ENCODE assay signal across 8 cellular contexts in genomic region chr16:53433509-53433908, GRCh38. TPM values are rescaled to one million over a fixed set of nuclear protein-coding genes. Genes with fewer than 3 reads are reported as not detected.
DNase-seq lines count a peak whose midpoint lies in the region; ATAC-seq and TF ChIP-seq lines count a peak whose summit lies in the region.

No MANE protein-coding gene starts in this region.

- H4K20me1 ChIP-seq in BLaER1 (peaks cover 39% of the 10 kb centered on the region), Loucy (ENCODE audit: insufficient read depth, low read length, poor library complexity, severe bottlenecking) (peaks cover 26% of the 10 kb centered on the region)

- no peak for TF ChIP-seq CTCF in Loucy (conservative IDR thresholded peaks at IDR 0.05; ENCODE audit: low read length)

- peaks cover 9% of the 10 kb centered on the region for H3K9me3 Mint-ChIP-seq in dendritic cell treated with granulocyte-macrophage colony-stimulating factor and Interleukin-4, amounts not matched to agents 40 ng/mL and 50 ng/mL, for 4 days
- H3K9me3 Mint-ChIP-seq in natural killer cell treated with Interleukin-12 subunit alpha and Interleukin-12 subunit beta and Interleukin-15 and Interleukin-18, amount 100 ng/mL, for 72 hours, result no peaks in the 10 kb centered on the region

- peak overlapping the region; percentile 82 for H3K4me2 ChIP-seq in BLaER1
- peak overlapping the region; percentile 83 for H3K4me2 ChIP-seq in Loucy (ENCODE audit: low read depth, low read length, poor library complexity, severe bottlenecking)

- peak overlapping the region; percentile 97 for H3K4me3 Mint-ChIP-seq in dendritic cell treated with granulocyte-macrophage colony-stimulating factor and Interleukin-4, amounts not matched to agents 40 ng/mL and 50 ng/mL, for 4 days
- peak overlapping the region; percentile 82 for H3K4me3 Mint-ChIP-seq in natural killer cell treated with Interleukin-12 subunit alpha and Interleukin-12 subunit beta and Interleukin-15 and Interleukin-18, amount 100 ng/mL, for 72 hours

- peaks cover 6% of the 10 kb centered on the region for H3K27me3 Mint-ChIP-seq in dendritic cell treated with granulocyte-macrophage colony-stimulating factor and Interleukin-4, amounts not matched to agents 40 ng/mL and 50 ng/mL, for 4 days
- no peaks in the 10 kb centered on the region for H3K27me3 Mint-ChIP-seq in natural killer cell treated with Interleukin-12 subunit alpha and Interleukin-12 subunit beta and Interleukin-15 and Interleukin-18, amount 100 ng/mL, for 72 hours

- H3K27ac Mint-ChIP-seq in dendritic cell treated with granulocyte-macrophage colony-stimulating factor and Interleukin-4, amounts not matched to agents 40 ng/mL and 50 ng/mL, for 4 days, result peak overlapping the region; percentile 97
- peak overlapping the region; percentile 95 to 99 for H3K27ac Mint-ChIP-seq in natural killer cell treated with Interleukin-12 subunit alpha and Interleukin-12 subunit beta and Interleukin-15 and Interleukin-18, amount 100 ng/mL, for 72 hours

- peak overlapping the region; percentile 96; the same call in 1 of the 2 replicates for H3K9ac ChIP-seq in BLaER1
- H3K9ac ChIP-seq in Loucy (ENCODE audit: low read depth, low read length, poor library complexity, severe bottlenecking), result no peak overlapping the region

- H3K4me3 ChIP-seq in BLaER1, result peak overlapping the region; percentile 94
- H3K4me3 ChIP-seq in Loucy (ENCODE audit: low read length, poor library complexity, severe bottlenecking), result peak overlapping the region; percentile 94

- peaks cover 40% of the 10 kb centered on the region for H3K79me2 ChIP-seq in Loucy (ENCODE audit: insufficient read depth, low read length)

- H3K27me3 ChIP-seq in BLaER1, result no peaks in the 10 kb centered on the region
- peaks cover 14% of the 10 kb centered on the region for H3K27me3 ChIP-seq in Loucy (ENCODE audit: insufficient read depth, low read length, poor library complexity, severe bottlenecking)

- H3K9me2 ChIP-seq in Loucy (replicated peaks; ENCODE audit: low read depth, low read length), result no peaks in the 10 kb centered on the region

- ATAC-seq in natural killer cell treated with Interleukin-12 subunit alpha and Interleukin-12 subunit beta and Interleukin-15 and Interleukin-18, amount 100 ng/mL, for 72 hours, result no peak
- no peak for ATAC-seq in HG03139 (IDR thresholded peaks at IDR 0.05; ENCODE audit: unreplicated experiment)

- peaks cover 19% of the 10 kb centered on the region for H3K4me1 ChIP-seq in BLaER1
- H3K4me1 ChIP-seq in Loucy (ENCODE audit: insufficient read depth, low read length, poor library complexity, severe bottlenecking), result peaks cover 18% of the 10 kb centered on the region

- peak overlapping the region; percentile 96 for H2AFZ ChIP-seq in Loucy (ENCODE audit: low read length)

- H3K27ac ChIP-seq in BLaER1, result no peak overlapping the region; the same call in 1 of the 2 replicates
- H3K27ac ChIP-seq in caudate nucleus (ENCODE audit: low read depth, low read length), result no peak overlapping the region

- peaks cover 15% of the 10 kb centered on the region for H3K4me1 Mint-ChIP-seq in dendritic cell treated with granulocyte-macrophage colony-stimulating factor and Interleukin-4, amounts not matched to agents 40 ng/mL and 50 ng/mL, for 4 days (ENCODE audit: low read depth)
- peaks cover 27 to 33% of the 10 kb centered on the region in 2 donors for H3K4me1 Mint-ChIP-seq in natural killer cell treated with Interleukin-12 subunit alpha and Interleukin-12 subunit beta and Interleukin-15 and Interleukin-18, amount 100 ng/mL, for 72 hours (ENCODE audit: low read depth in 2 of 2)

- peaks cover 9% of the 10 kb centered on the region for H3K36me3 ChIP-seq in BLaER1
- no peaks in the 10 kb centered on the region for H3K36me3 ChIP-seq in Loucy (ENCODE audit: insufficient read depth, low read length)

- H3K9me3 ChIP-seq in BLaER1 (no peaks in the 10 kb centered on the region), Loucy (ENCODE audit: insufficient read depth, low read depth, low read length) (no peaks in the 10 kb centered on the region)

- DNase-seq in natural killer cell treated with Interleukin-12 subunit alpha and Interleukin-12 subunit beta and Interleukin-15 and Interleukin-18, amount 100 ng/mL, for 72 hours (ENCODE audit: low spot score), result no peak
- DNase-seq in SK-N-DZ (ENCODE audit: low spot score) (no peak), caudate nucleus (lab: John Stamatoyannopoulos, UW) (no peak), CD1c-positive myeloid dendritic cell (ENCODE audit: extremely low spot score) (no peak)

- no peaks in the 10 kb centered on the region for H3F3A ChIP-seq in Loucy (ENCODE audit: low read depth)

- intact Hi-C loops in dendritic cell treated with granulocyte-macrophage colony-stimulating factor and Interleukin-4, amounts not matched to agents 40 ng/mL and 50 ng/mL, for 4 days (cut with micrococcal nuclease), result loop anchor here (10.0 kb wide), 2 partner anchors 219 to 271 kb away; partner anchors contain the start of genes FTO and RPGRIP1L

- peaks cover 14% of the 10 kb centered on the region for H3K36me3 Mint-ChIP-seq in dendritic cell treated with granulocyte-macrophage colony-stimulating factor and Interleukin-4, amounts not matched to agents 40 ng/mL and 50 ng/mL, for 4 days (ENCODE audit: low read depth)
- no peaks in the 10 kb centered on the region for H3K36me3 Mint-ChIP-seq in natural killer cell treated with Interleukin-12 subunit alpha and Interleukin-12 subunit beta and Interleukin-15 and Interleukin-18, amount 100 ng/mL, for 72 hours

RNA-seq across cellular contexts. Expression of gene RBL2, which starts 0.8 kb away (rescaled TPM):
- total RNA-seq in natural killer cell treated with Interleukin-12 subunit alpha and Interleukin-12 subunit beta and Interleukin-15 and Interleukin-18, amount 100 ng/mL, for 72 hours, result 10 to 100 TPM; 45.0 to 46.0 TPM
- polyA plus RNA-seq in SK-N-DZ (2014; cell fraction: cytosol; rRNA removed), result 48.2 and 62.4 TPM in 2 replicates
- polyA plus RNA-seq in SK-N-DZ (2014; cell fraction: nucleus; rRNA removed), result 411 and 452 TPM in 2 replicates
